Comparison of ENCODE assay signal across 25 cellular contexts in the genomic region with DNA sequence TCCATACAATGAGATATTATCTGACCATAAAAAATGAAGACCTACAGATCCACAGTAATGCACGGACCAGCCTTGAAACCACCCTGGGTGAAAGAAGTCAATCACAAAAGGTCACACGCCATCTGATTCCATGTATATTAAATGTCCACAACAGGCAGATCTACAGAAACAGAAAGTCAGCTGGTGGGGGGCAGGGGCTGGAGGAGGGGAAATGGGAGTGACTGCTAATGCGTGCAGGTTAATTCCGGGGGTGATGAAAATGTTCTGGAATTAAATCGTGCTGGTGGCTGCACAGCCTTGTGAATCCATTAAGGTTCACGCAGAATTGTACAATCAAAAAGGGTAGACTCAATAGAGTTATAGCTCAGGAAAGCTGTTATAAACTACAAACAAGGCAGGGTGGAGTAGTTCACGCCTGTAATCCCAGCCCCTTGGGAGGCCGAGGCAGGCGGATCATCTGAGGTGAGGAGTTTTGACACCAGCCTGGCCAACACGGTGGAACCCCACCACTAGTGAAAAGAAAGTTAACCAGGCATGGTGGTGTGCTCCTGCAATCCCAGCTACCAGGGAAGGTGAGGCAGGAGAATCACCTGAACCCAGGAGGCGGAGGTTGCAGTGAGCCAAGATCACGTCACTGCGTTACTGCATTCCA. TPM values are rescaled to one million over a fixed set of nuclear protein-coding genes. Genes with fewer than 3 reads are reported as not detected.
DNase-seq lines count a peak whose midpoint lies in the region; ATAC-seq, FAIRE-seq and TF ChIP-seq lines count a peak whose summit lies in the region.
"Had no signal": no experiment of that assay in that cellular context is flagged by ENCODE, and none has a peak within 500 bp of the region (broad histone marks: within the 10 kb centered on the region; RNA-seq: fewer than 3 reads in every experiment).

No MANE protein-coding gene starts in this region.

- 0 out of 2 replicates have a peak, but pooled peaks cover 9% of the 10 kb centered on the region for H4K20me1 ChIP-seq in SK-N-SH (ENCODE audit: insufficient read depth)

- H3K36me3 ChIP-seq in Panc1 (ENCODE audit: control insufficient read depth, insufficient read depth, low read length) (no peaks in the 10 kb centered on the region), small intestine (ENCODE audit: control insufficient read depth in 2 of 2, insufficient read depth in 2 of 2, low read length in 2 of 2) (no peaks in the 10 kb centered on the region), SK-N-SH (replicated peaks in 1 of 2; ENCODE audit: control insufficient read depth in 1 of 2, insufficient read depth in 2 of 2, low read length in 1 of 2) (no peaks in the 10 kb centered on the region)
- H3K36me3 ChIP-seq: ascending aorta, tibial artery had no signal

- intact Hi-C loops in activated CD4-positive, alpha-beta T cell treated with anti-CD3 and anti-CD28 coated beads for 36 hours (cut with DNase I, micrococcal nuclease), result no loop called here
- intact Hi-C loops in Panc1 (cut with micrococcal nuclease; ENCODE audit: unreplicated experiment), result no loop called here

- peaks cover 66% of the 10 kb centered on the region for H3K4me1 Mint-ChIP-seq in activated CD4-positive, alpha-beta T cell treated with anti-CD3 and anti-CD28 coated beads for 36 hours
- peaks cover 19% of the 10 kb centered on the region for H3K4me1 Mint-ChIP-seq in glutamatergic neuron (ENCODE audit: low read depth, unreplicated experiment)

- H3K4me2 ChIP-seq in SK-N-SH, result no peak overlapping the region

- CTCF ChIA-PET in activated CD4-positive, alpha-beta T cell treated with anti-CD3 and anti-CD28 coated beads for 36 hours (lab: Charles Lee), result interaction anchor here (0.6 to 3.3 kb wide), 6 partner anchors 13 to 115 kb away, joined by 3 to 14 read pairs (median 3); no protein-coding TSS in a partner anchor
- CTCF ChIA-PET in Panc1 (lab: Charles Lee), result no interaction called here
- CTCF ChIA-PET in SK-N-SH (lab: Yijun Ruan, JAX), result interaction anchor here (0.6 to 11.1 kb wide), 16 partner anchors 10 to 113 kb away, joined by 3 to 123 read pairs (median 14); partner anchors contain the start of gene ACOT7

- no peak overlapping the region for H3K4me3 Mint-ChIP-seq in activated CD4-positive, alpha-beta T cell treated with anti-CD3 and anti-CD28 coated beads for 36 hours
- peak overlapping the region; percentile 49 for H3K4me3 Mint-ChIP-seq in glutamatergic neuron (ENCODE audit: unreplicated experiment)
- H3K4me3 Mint-ChIP-seq: HFFc6 had no signal

- peaks cover 52% of the 10 kb centered on the region; the same call in 1 of the 2 replicates for H3K79me2 ChIP-seq in SK-N-SH (ENCODE audit: insufficient read depth)

- no peak for DNase-seq in activated CD4-positive, alpha-beta T cell treated with anti-CD3 and anti-CD28 coated beads for 36 hours
- DNase-seq in activated CD4-positive, alpha-beta T cell treated with anti-CD3 and anti-CD28 coated beads for 4 hours, result no peak
- no peak for DNase-seq in Panc1 (ENCODE audit: low read depth, low spot score)
- DNase-seq in glutamatergic neuron, result no peak
- DNase-seq in small intestine, result no peak
- DNase-seq in SK-N-SH, result no peak
- DNase-seq in putamen (ENCODE audit: low spot score), result no peak
- DNase-seq: activated CD4-positive, alpha-beta T cell treated with anti-CD3 and anti-CD28 coated beads, Interleukin-2, amount 50 U/mL, for 4 hours; AML-193; COR-L47; DMS79 treated with DMSO at 0.1 percent for 48 hours; foreskin fibroblast; HFFc6; NCI-H1694 treated with DMSO at 0.1 percent for 48 hours; NCI-H748 treated with DMSO at 0.1 percent for 48 hours; nucleus accumbens; stimulated activated naive CD4-positive, alpha-beta T cell treated with Interleukin-2 at 50 U/mL for 16 hours; T-cell; tibial artery had no signal

- WGBS in small intestine, 3 donors, result 47 to 67% (median 62%) methylated on average over 13 of the region's 13 CpGs
- 92% methylated on average over 13 of the region's 13 CpGs for WGBS in SK-N-SH (ENCODE audit: low lambda C conversion rate)

- no peaks in the 10 kb centered on the region for H3K9me3 ChIP-seq in Panc1 (ENCODE audit: control insufficient read depth, insufficient read depth, low read depth, low read length)
- no peaks in the 10 kb centered on the region for H3K9me3 ChIP-seq in small intestine (ENCODE audit: control insufficient read depth, low read depth)
- H3K9me3 ChIP-seq in SK-N-SH, result no peaks in the 10 kb centered on the region
- H3K9me3 ChIP-seq: ascending aorta, tibial artery had no signal

- no peak for FAIRE-seq in small intestine (lab: Jason Lieb, UNC)

- in situ Hi-C loops in Panc1 (cut with HindIII; ENCODE audit: low pct_unique_long_range_greater_than_20kb, low sequenced_read_pairs), result no loop called here

- ATAC-seq in activated CD4-positive, alpha-beta T cell treated with anti-CD3 and anti-CD28 coated beads for 36 hours, result no peak
- ATAC-seq in Panc1, result no peak
- no peak for ATAC-seq in GM21619 (IDR thresholded peaks at IDR 0.05; ENCODE audit: unreplicated experiment)
- ATAC-seq: T-cell had no signal

- H3K9me2 ChIP-seq in SK-N-SH, result no peaks in the 10 kb centered on the region

- H3K4me3 ChIP-seq in Panc1 (ENCODE audit: low read depth in 2 of 2, low read length in 2 of 2) (no peak overlapping the region), small intestine (ENCODE audit: low read depth in 1 of 2, low read length in 2 of 2) (no peak overlapping the region), SK-N-SH (ENCODE audit: low read depth in 2 of 2, low read length in 1 of 2) (no peak overlapping the region)
- H3K4me3 ChIP-seq: ascending aorta, lung, skin epidermis, tibial artery had no signal

- POLR2A ChIA-PET in activated CD4-positive, alpha-beta T cell treated with anti-CD3 and anti-CD28 coated beads for 36 hours (lab: Charles Lee), result interaction anchor here (1.4 kb wide), 1 partner anchor 13 kb away, joined by 3 read pairs; no protein-coding TSS in a partner anchor
- POLR2A ChIA-PET in Panc1 (lab: Charles Lee) (no interaction called here), SK-N-SH (lab: Yijun Ruan, JAX) (interaction anchor here (0.9 kb wide), 1 partner anchor 32 kb away, joined by 3 read pairs; the partner anchor contains the start of gene ACOT7)

- H3K27ac ChIP-seq in Panc1 (ENCODE audit: low read length) (peak overlapping the region; percentile 88), small intestine (ENCODE audit: low read depth in 1 of 2, low read length in 1 of 2) (peak overlapping the region; percentile 45 to 60), SK-N-SH (ENCODE audit: low read depth in 2 of 2, low read length in 1 of 2) (peak overlapping the region in 1 of 2 experiments; percentile 79; a peak in 2 of 4 replicates)

- H3K27me3 Mint-ChIP-seq in activated CD4-positive, alpha-beta T cell treated with anti-CD3 and anti-CD28 coated beads for 36 hours, result no peaks in the 10 kb centered on the region
- peaks cover 6% of the 10 kb centered on the region for H3K27me3 Mint-ChIP-seq in glutamatergic neuron (ENCODE audit: unreplicated experiment)
- H3K27me3 Mint-ChIP-seq: central memory CD8-positive, alpha-beta T cell; T-cell had no signal

- BruUV-seq in Panc1 (replicated peaks; lab: Mats Ljungman, UMichigan), result no TSS peak

- H3K27ac Mint-ChIP-seq in activated CD4-positive, alpha-beta T cell treated with anti-CD3 and anti-CD28 coated beads for 36 hours, result peak overlapping the region; percentile 65
- H3K27ac Mint-ChIP-seq in glutamatergic neuron (ENCODE audit: unreplicated experiment), result peak overlapping the region; percentile 3

- peaks cover 3% of the 10 kb centered on the region for H3K36me3 Mint-ChIP-seq in activated CD4-positive, alpha-beta T cell treated with anti-CD3 and anti-CD28 coated beads for 36 hours (ENCODE audit: low read depth)
- no peaks in the 10 kb centered on the region for H3K36me3 Mint-ChIP-seq in glutamatergic neuron (ENCODE audit: unreplicated experiment)
- H3K36me3 Mint-ChIP-seq: T-cell had no signal

- H2AFZ ChIP-seq in SK-N-SH (ENCODE audit: low read depth), result no peak overlapping the region

- H3K9me3 Mint-ChIP-seq in activated CD4-positive, alpha-beta T cell treated with anti-CD3 and anti-CD28 coated beads for 36 hours (ENCODE audit: low read depth), result no peaks in the 10 kb centered on the region
- H3K9me3 Mint-ChIP-seq in glutamatergic neuron (ENCODE audit: unreplicated experiment), result peaks cover 4% of the 10 kb centered on the region
- H3K9me3 Mint-ChIP-seq: central memory CD8-positive, alpha-beta T cell; HFFc6; T-cell had no signal

- no peak for TF ChIP-seq RAD21 in SK-N-SH (IDR thresholded peaks at IDR 0.05; ENCODE audit: low read length)

- no peak for TF ChIP-seq CTCF in Panc1 (IDR thresholded peaks at IDR 0.05)
- TF ChIP-seq CTCF in glutamatergic neuron (IDR thresholded peaks at IDR 0.05; ENCODE audit: partially characterized antibody, unreplicated experiment), result no peak
- no peak for TF ChIP-seq CTCF in SK-N-SH (IDR thresholded peaks at IDR 0.05)

- H3K4me1 ChIP-seq in Panc1 (ENCODE audit: control insufficient read depth, insufficient read depth, low read length) (peaks cover 57% of the 10 kb centered on the region), small intestine (ENCODE audit: control insufficient read depth in 2 of 2, insufficient read depth in 1 of 2, low read depth in 1 of 2, low read length in 1 of 2) (peaks cover 12 to 17% of the 10 kb centered on the region in 2 donors), SK-N-SH (ENCODE audit: control insufficient read depth in 1 of 2, insufficient read depth in 2 of 2, low read depth in 1 of 2, low read length in 1 of 2) (peaks cover 10 to 52% of the 10 kb centered on the region in 2 experiments)

- H3K9ac ChIP-seq in SK-N-SH, result no peak overlapping the region

- TF ChIP-seq EP300 in SK-N-SH (IDR thresholded peaks at IDR 0.05; ENCODE audit: borderline replicate concordance in 1 of 2, low read depth in 1 of 2, low read length in 1 of 2), result no peak

- H3K27me3 ChIP-seq in Panc1 (ENCODE audit: control insufficient read depth, insufficient read depth, low read length) (no peaks in the 10 kb centered on the region), small intestine (ENCODE audit: control insufficient read depth in 2 of 2, insufficient read depth in 2 of 2, low read length in 2 of 2) (no peaks in the 10 kb centered on the region), SK-N-SH (ENCODE audit: insufficient read depth) (no peaks in the 10 kb centered on the region)
- H3K27me3 ChIP-seq: ascending aorta, tibial artery had no signal

- peaks cover 4% of the 10 kb centered on the region for H3F3A ChIP-seq in SK-N-SH (replicated peaks; ENCODE audit: insufficient read depth)

RNA-seq across cellular contexts. Expression of gene ACOT7, which starts 32.3 kb away (rescaled TPM):
- 10 to 100 TPM; 93.8 to 99.2 TPM for total RNA-seq in activated CD4-positive, alpha-beta T cell treated with anti-CD3 and anti-CD28 coated beads for 36 hours
- total RNA-seq in Panc1 (2021; ENCODE audit: unreplicated experiment) (120 TPM), glutamatergic neuron (ENCODE audit: unreplicated experiment) (175 TPM)
- 194 TPM for polyA plus RNA-seq in Panc1 (2012; ENCODE audit: insufficient read length)
- polyA plus RNA-seq in small intestine (10 to 100 TPM; 63.5 to 93.8 (median 83.9) TPM), SK-N-SH (2012; rRNA removed) (225 and 289 TPM in 2 replicates)
- 134 and 197 TPM in 2 replicates for polyA plus RNA-seq in SK-N-SH (2012; cell fraction: cytosol; rRNA removed)
- 168 and 199 TPM in 2 replicates for polyA plus RNA-seq in SK-N-SH (2012; cell fraction: nucleus; rRNA removed)

RNA-seq across cellular contexts. Expression of gene HES2, which starts 58.5 kb away (rescaled TPM):
- total RNA-seq in activated CD4-positive, alpha-beta T cell treated with anti-CD3 and anti-CD28 coated beads for 36 hours, result under 1 TPM in 1 of 2 experiments, not detected in 1; 0.05 TPM
- total RNA-seq in Panc1 (2021; ENCODE audit: unreplicated experiment), result 11.1 TPM
- polyA plus RNA-seq in Panc1 (2012; ENCODE audit: insufficient read length), result 18.8 TPM
- 54.6 TPM for total RNA-seq in glutamatergic neuron (ENCODE audit: unreplicated experiment)
- polyA plus RNA-seq in small intestine, result 1 to 10 TPM in 2 of 3 donors, under 1 TPM in 1; 0.55 to 2.2 (median 1.1) TPM
- 0.03 TPM in 2 replicates for polyA plus RNA-seq in SK-N-SH (2012; rRNA removed)
- 0.06 and 0.09 TPM in 2 replicates for polyA plus RNA-seq in SK-N-SH (2012; cell fraction: cytosol; rRNA removed)
- 0.10 and 0.11 TPM in 2 replicates for polyA plus RNA-seq in SK-N-SH (2012; cell fraction: nucleus; rRNA removed)
- total RNA-seq: ascending aorta, LHCN-M2 had no signal

Comparison
In these comparisons a context has a peak if more than half of its experiments do, and no peak if none do; other contexts are left out.
1. RNA of gene HES2, which starts 58.5 kb away (total RNA-seq): 54.6 TPM in glutamatergic neuron (single experiment) and 11.1 TPM in Panc1 (single experiment); 0.05 TPM in activated CD4-positive, alpha-beta T cell treated with anti-CD3 and anti-CD28 coated beads for 36 hours; every median in the first group is over 10 times any median in the second.